In genomic region chr1:183633676-183634343, GRCh38 we compare ENCODE assay signal across 8 cellular contexts. TPM values are rescaled to one million over a fixed set of nuclear protein-coding genes. Genes with fewer than 3 reads are reported as not detected.
DNase-seq lines count a peak whose midpoint lies in the region; ATAC-seq and TF ChIP-seq lines count a peak whose summit lies in the region.

No MANE protein-coding gene starts in this region.

- peak; percentile 55 for TF ChIP-seq CTCF in cardiac fibroblast (IDR thresholded peaks at IDR 0.05; ENCODE audit: low read depth, low read length)
- peak; percentile 40 to 61 (median 46) for TF ChIP-seq CTCF in right lobe of liver (IDR thresholded peaks at IDR 0.05)
- peak; percentile 48 to 52 (median 51) for TF ChIP-seq CTCF in testis (IDR thresholded peaks at IDR 0.05)

- WGBS in right lobe of liver (ENCODE audit: insufficient coverage, low coverage, low lambda C conversion rate, missing lambda C conversion rate): 0% methylated on average over 1 of the region's 1 CpG
- 0% methylated on average over 1 of the region's 1 CpG for WGBS in testis, 2 donors

- H3K9me3 ChIP-seq in right lobe of liver: no peaks in the 10 kb centered on the region
- no peaks in the 10 kb centered on the region for H3K9me3 ChIP-seq in testis

- H3K4me3 ChIP-seq in cardiac fibroblast (replicated peaks in 1 of 2; ENCODE audit: low read depth in 2 of 2, low read length in 2 of 2) (peak overlapping the region; percentile 74 to 95), right lobe of liver (peak overlapping the region; percentile 69 to 83 (median 72)), testis (peak overlapping the region; percentile 74 to 99)

- H3K27ac ChIP-seq in right lobe of liver: peak overlapping the region; percentile 77 to 90 (median 84)
- peak overlapping the region; percentile 40 to 96 for H3K27ac ChIP-seq in testis

- H3K4me1 ChIP-seq in right lobe of liver: peaks cover 0 to 44% (median 12%) of the 10 kb centered on the region in 4 donors
- H3K4me1 ChIP-seq in testis: peaks cover 38% of the 10 kb centered on the region

- TF ChIP-seq POLR2A in right lobe of liver (IDR thresholded peaks at IDR 0.05) (peak; percentile 65), testis (IDR thresholded peaks at IDR 0.05) (no peak)

- intact Hi-C loops in right lobe of liver (cut with DNase I): loop anchor here in 1 of 2 donors (10.0 kb wide), 1 partner anchor 159 kb away; the partner anchor contains the start of gene SMG7
- intact Hi-C loops in testis (cut with DNase I; ENCODE audit: low total_unique reads): no loop called here

- peak; percentile 43 for ATAC-seq in GM19438 (IDR thresholded peaks at IDR 0.05; ENCODE audit: low read depth, unreplicated experiment)
- peak; percentile 50 for ATAC-seq in HG03571 (IDR thresholded peaks at IDR 0.05; ENCODE audit: unreplicated experiment)
- ATAC-seq in right lobe of liver: peak in 3 of 4 donors; percentile 29 to 32 (median 29)

- DNase-seq in NCI-H2107 treated with DMSO at 0.1 percent for 48 hours (lab: John Stamatoyannopoulos, UW; ENCODE audit: unreplicated experiment) (peak; percentile 73), NCI-H2107 (lab: John Stamatoyannopoulos, UW) (no peak), cardiac fibroblast (ENCODE audit: low read depth in 2 of 2) (peak; percentile 85 to 93), right lobe of liver (no peak), testis (peak; percentile 33)

- no peaks in the 10 kb centered on the region for H3K27me3 ChIP-seq in right lobe of liver
- no peaks in the 10 kb centered on the region for H3K27me3 ChIP-seq in testis

- H3K36me3 ChIP-seq in right lobe of liver (peaks cover 4 to 18% (median 7%) of the 10 kb centered on the region in 4 donors), testis (ENCODE audit: low read depth, missing control alignments) (no peaks in the 10 kb centered on the region)

TF ChIP-seq in PFSK-1, 5 proteins besides CTCF, POLR2A, EP300 and RAD21:
- TF ChIP-seq POLR2AphosphoS5 (IDR thresholded peaks at IDR 0.05; ENCODE audit: low read depth, low read length): no peak
- no peak for TF ChIP-seq FOXP2 (optimal IDR thresholded peaks at IDR 0.05; ENCODE audit: borderline replicate concordance, extremely low read depth, extremely low read length, insufficient read depth)
- TF ChIP-seq REST (IDR thresholded peaks at IDR 0.05; ENCODE audit: insufficient read depth in 1 of 2, low read depth in 2 of 2, low read length in 2 of 2): no peak
- TF ChIP-seq SIN3A (IDR thresholded peaks at IDR 0.05; ENCODE audit: borderline replicate concordance, insufficient read depth, low read length): 0 out of 2 replicates have a peak, but pooled peaks have one; percentile 11
- TF ChIP-seq TAF1 (IDR thresholded peaks at IDR 0.05; ENCODE audit: borderline replicate concordance, insufficient read depth, low read length): no peak

RNA-seq across cellular contexts. Expression of gene ARPC5, which starts 1.8 kb away (rescaled TPM):
- 91.1 TPM for polyA plus RNA-seq in PFSK-1 (2012; ENCODE audit: insufficient read length, low read depth)
- total RNA-seq in right lobe of liver (10 to 100 TPM; 23.6 to 70.5 (median 41.3) TPM), testis (10 to 100 TPM; 55.8 to 66.6 TPM)
- 136 TPM for polyA plus RNA-seq in testis (ENCODE audit: insufficient read depth, low read depth, low replicate concordance)

RNA-seq across cellular contexts. Expression of gene APOBEC4, which starts 19.3 kb away (rescaled TPM):
- not detected for polyA plus RNA-seq in PFSK-1 (2012; ENCODE audit: insufficient read length, low read depth)
- total RNA-seq in right lobe of liver: not detected
- total RNA-seq in testis: 1 to 10 TPM; 4.9 to 5.0 TPM
- polyA plus RNA-seq in testis (ENCODE audit: insufficient read depth, low read depth, low replicate concordance): 23.7 TPM

RNA-seq across cellular contexts. Expression of gene NCF2, which starts 43.6 kb away (rescaled TPM):
- polyA plus RNA-seq in PFSK-1 (2012; ENCODE audit: insufficient read length, low read depth): not detected
- total RNA-seq in right lobe of liver (10 to 100 TPM in 3 of 6 experiments, 1 to 10 TPM in 3; 3.0 to 11.4 (median 7.9) TPM), testis (1 to 10 TPM; 1.3 to 3.7 TPM)
- polyA plus RNA-seq in testis (ENCODE audit: insufficient read depth, low read depth, low replicate concordance): 7.8 TPM

Comparison
In these comparisons a context has a peak if more than half of its experiments do, and no peak if none do; other contexts are left out.
1. DNase-seq: peak in NCI-H2107 treated with DMSO at 0.1 percent for 48 hours (single experiment), cardiac fibroblast (2 of 2) and testis (single experiment); none in NCI-H2107 (single experiment) and right lobe of liver (0 of 3).
2. RNA of gene APOBEC4, which starts 19.3 kb away (total RNA-seq): 4.9 to 5.0 TPM in testis; not detected in right lobe of liver; every median in the first group is over 4 times any median in the second.
3. Peak in every context shown above with its lines, with median percentiles within 50 percentile points of each other: ATAC-seq, H3K4me3 ChIP-seq and CTCF ChIP-seq.